18 cellular contexts compared by ENCODE assay signal in the genomic region with DNA sequence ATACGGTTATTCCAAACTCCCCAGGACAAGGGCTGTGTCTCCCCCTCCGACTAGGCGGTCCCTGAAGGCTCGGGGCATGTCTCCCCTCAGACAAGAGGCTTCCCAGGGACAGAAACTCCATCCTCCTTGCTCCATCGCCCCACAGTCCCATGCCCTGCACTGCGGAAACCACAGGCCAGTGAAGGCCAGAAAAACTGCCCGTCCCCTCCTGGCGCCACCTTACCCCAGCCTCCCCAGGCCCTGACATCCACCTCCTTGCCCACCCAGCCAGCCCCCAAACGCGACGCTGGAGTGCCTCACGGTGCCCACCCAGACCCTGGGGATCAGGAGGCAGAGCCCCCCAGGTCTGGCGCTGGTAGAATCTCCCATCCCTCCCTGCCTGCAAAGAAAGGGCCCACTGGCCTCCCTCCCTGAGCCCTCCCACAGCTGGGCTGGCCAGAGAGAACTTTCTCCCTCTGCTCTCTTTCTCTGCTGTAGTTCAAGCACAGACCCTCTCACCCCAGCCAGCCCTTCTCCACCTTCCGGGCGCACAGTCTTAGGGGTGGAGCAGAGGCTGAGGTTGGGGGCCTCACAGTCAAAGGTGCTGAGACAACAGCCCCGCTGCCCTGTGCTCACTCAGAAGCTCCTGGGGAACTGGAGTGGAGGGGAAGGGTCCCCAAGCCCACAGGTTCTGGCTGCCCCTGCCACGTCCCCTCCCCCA. TPM values are rescaled to one million over a fixed set of nuclear protein-coding genes. Genes with fewer than 3 reads are reported as not detected.
DNase-seq lines count a peak whose midpoint lies in the region; ATAC-seq, FAIRE-seq and TF ChIP-seq lines count a peak whose summit lies in the region.
"Had no signal": no experiment of that assay in that cellular context is flagged by ENCODE, and none has a peak within 500 bp of the region (broad histone marks: within the 10 kb centered on the region; RNA-seq: fewer than 3 reads in every experiment).

No MANE protein-coding gene starts in this region.

- TF ChIP-seq CTCF in HFFc6 (IDR thresholded peaks at IDR 0.05): no peak
- no peak for TF ChIP-seq CTCF in MCF 10A (IDR thresholded peaks at IDR 0.05; ENCODE audit: unreplicated experiment)
- TF ChIP-seq CTCF in lower lobe of right lung (IDR thresholded peaks at IDR 0.05): no peak
- TF ChIP-seq CTCF in spleen (IDR thresholded peaks at IDR 0.05 in 8 of 11, conservative IDR thresholded peaks at IDR 0.05 in 3 of 11): no peak

- ATAC-seq in lower lobe of right lung (peak in 1 of 2 donors; percentile 11), HG03354 (IDR thresholded peaks at IDR 0.05; ENCODE audit: poor library complexity, severe bottlenecking, unreplicated experiment) (no peak)

- no peaks in the 10 kb centered on the region for H3K4me1 Mint-ChIP-seq in HFFc6 (ENCODE audit: low read depth)
- H3K4me1 Mint-ChIP-seq in MCF 10A (ENCODE audit: insufficient read depth, unreplicated experiment): peaks cover 60% of the 10 kb centered on the region
- H3K4me1 Mint-ChIP-seq: activated CD4-positive, alpha-beta memory T cell treated with anti-CD3 and anti-CD28 coated beads, Interleukin-2, amount 10 ng/mL, durations not matched to agents 7 days and 5 days had no signal

- 0 out of 2 replicates have a peak overlapping the region, but pooled peaks have one; percentile 33 for H3K27ac Mint-ChIP-seq in HFFc6
- no peak overlapping the region for H3K27ac Mint-ChIP-seq in MCF 10A (ENCODE audit: low read depth, unreplicated experiment)
- H3K27ac Mint-ChIP-seq: activated CD4-positive, alpha-beta memory T cell treated with anti-CD3 and anti-CD28 coated beads, Interleukin-2, amount 10 ng/mL, durations not matched to agents 7 days and 5 days had no signal

- H3K4me1 ChIP-seq in lower lobe of right lung (peaks cover 28% of the 10 kb centered on the region), spleen (no peaks in the 10 kb centered on the region)
- H3K4me1 ChIP-seq: HAP-1 had no signal

- WGBS in spleen, 5 donors: 74 to 96% (median 84%) methylated on average over 5 to 17 of the region's 17 CpGs

- H3K27me3 Mint-ChIP-seq in HFFc6 (ENCODE audit: insufficient read depth) (peaks cover 4% of the 10 kb centered on the region), MCF 10A (ENCODE audit: insufficient read depth, unreplicated experiment) (no peaks in the 10 kb centered on the region)

- H3K9me3 ChIP-seq in lower lobe of right lung (no peaks in the 10 kb centered on the region), spleen (no peaks in the 10 kb centered on the region)
- H3K9me3 ChIP-seq: ascending aorta, HAP-1, sigmoid colon had no signal

- H3K4me3 Mint-ChIP-seq in HFFc6 (no peak overlapping the region), MCF 10A (ENCODE audit: unreplicated experiment) (peak overlapping the region; percentile 69)
- H3K4me3 Mint-ChIP-seq: activated CD4-positive, alpha-beta memory T cell treated with anti-CD3 and anti-CD28 coated beads, Interleukin-2, amount 10 ng/mL, durations not matched to agents 7 days and 5 days had no signal

- H3K27ac ChIP-seq in lower lobe of right lung: peak overlapping the region; percentile 88
- no peak overlapping the region for H3K27ac ChIP-seq in spleen
- H3K27ac ChIP-seq: ascending aorta, dorsolateral prefrontal cortex, HL-60 had no signal

- H3K9me3 Mint-ChIP-seq in HFFc6 (no peaks in the 10 kb centered on the region), MCF 10A (ENCODE audit: unreplicated experiment) (no peaks in the 10 kb centered on the region)
- H3K9me3 Mint-ChIP-seq: activated CD4-positive, alpha-beta memory T cell treated with anti-CD3 and anti-CD28 coated beads, Interleukin-2, amount 10 ng/mL, durations not matched to agents 7 days and 5 days had no signal

- POLR2A ChIA-PET in MCF 10A (lab: Yijun Ruan, JAX): interaction anchor here (0.7 to 14.1 kb wide), 28 partner anchors 7 to 842 kb away, joined by 3 to 366 read pairs (median 4); a partner anchor contains a TSS

- H3K36me3 ChIP-seq in lower lobe of right lung: no peaks in the 10 kb centered on the region
- H3K36me3 ChIP-seq in spleen: no peaks in the 10 kb centered on the region
- H3K36me3 ChIP-seq: ascending aorta, HAP-1, sigmoid colon had no signal

- DNase-seq in HFFc6 (no peak), MCF 10A (ENCODE audit: unreplicated experiment) (peak; percentile 47), lower lobe of right lung (no peak), spleen (peak; percentile 67), NCI-H2196 treated with DMSO at 0.1 percent for 48 hours (lab: John Stamatoyannopoulos, UW; ENCODE audit: unreplicated experiment) (no peak), SIG-M5 treated with dmso at 0.1 percent for 504 hours (lab: John Stamatoyannopoulos, UW; ENCODE audit: unreplicated experiment) (no peak), urothelium cell line (ENCODE audit: low spot score) (no peak)
- DNase-seq: activated CD4-positive, alpha-beta memory T cell treated with anti-CD3 and anti-CD28 coated beads, Interleukin-2, amount 10 ng/mL, durations not matched to agents 7 days and 5 days; activated effector memory CD4-positive, alpha-beta T cell treated with Interleukin-2 at 50 U/mL for 16 hours; dorsolateral prefrontal cortex; foreskin fibroblast; NCI-H2029; sigmoid colon had no signal

- H3K36me3 Mint-ChIP-seq in HFFc6 (ENCODE audit: low read depth) (no peaks in the 10 kb centered on the region), MCF 10A (ENCODE audit: insufficient read depth, unreplicated experiment) (peaks cover 6% of the 10 kb centered on the region)

- no peak for TF ChIP-seq POLR2A in spleen (IDR thresholded peaks at IDR 0.05)

- H3K27me3 ChIP-seq in lower lobe of right lung (ENCODE audit: low read depth) (no peaks in the 10 kb centered on the region), spleen (replicated peaks in 1 of 7) (no peaks in the 10 kb centered on the region)
- H3K27me3 ChIP-seq: ascending aorta, dorsolateral prefrontal cortex, sigmoid colon had no signal

- intact Hi-C loops in MCF 10A (cut with micrococcal nuclease): loop anchor here (5.0 kb wide), 1 partner anchor 803 kb away; no protein-coding TSS in a partner anchor
- intact Hi-C loops in lower lobe of right lung (cut with DNase I): no loop called here
- intact Hi-C loops in spleen (cut with DNase I; ENCODE audit: low total_unique reads): no loop called here

- BruUV-seq in MCF 10A (replicated peaks; lab: Mats Ljungman, UMichigan): no TSS peak

- FAIRE-seq in urothelium cell line (lab: Jason Lieb, UNC): no peak

- CTCF ChIA-PET in MCF 10A (lab: Yijun Ruan, JAX): interaction anchor here (0.6 to 18.9 kb wide), 5 partner anchors 10 to 816 kb away, joined by 3 to 566 read pairs (median 3); no protein-coding TSS in a partner anchor

- no peak overlapping the region for H3K4me3 ChIP-seq in lower lobe of right lung
- H3K4me3 ChIP-seq in spleen: no peak overlapping the region
- H3K4me3 ChIP-seq: ascending aorta, dorsolateral prefrontal cortex, HAP-1, sigmoid colon had no signal

RNA-seq across cellular contexts. Expression of a gene that starts 30.7 kb away (rescaled TPM):
- total RNA-seq in HFFc6 (2021; fragmentation: NEBNext Ultra II Directional; extraction: Animal tissue kit (Norgen Biotek cat#: 25700)): 1 to 10 TPM; 1.0 to 3.9 (median 2.9) TPM
- total RNA-seq in MCF 10A (2022) (1,990 and 4,105 TPM in 2 replicates), lower lobe of right lung (2.6 TPM), spleen (1 to 10 TPM in 1 of 7 donors, not detected in 6; 1.2 TPM)
- polyA plus RNA-seq in spleen: under 1 TPM in 2 of 3 donors, not detected in 1; 0.58 to 0.70 TPM
- total RNA-seq: activated CD4-positive, alpha-beta memory T cell treated with anti-CD3 and anti-CD28 coated beads, Interleukin-2, amount 10 ng/mL, durations not matched to agents 7 days and 5 days had no signal

RNA-seq across cellular contexts. Expression of a gene that starts 33.6 kb away (rescaled TPM):
- total RNA-seq in HFFc6 (2021; fragmentation: NEBNext Ultra II Directional; extraction: Animal tissue kit (Norgen Biotek cat#: 25700)): 100 to 1,000 TPM; 723 to 810 (median 781) TPM
- total RNA-seq in MCF 10A (2022) (1,945 and 2,169 TPM in 2 replicates), lower lobe of right lung (943 TPM), spleen (100 to 1,000 TPM; 313 to 897 (median 665) TPM)
- 100 to 1,000 TPM; 560 to 722 (median 560) TPM for polyA plus RNA-seq in spleen

RNA-seq across cellular contexts. Expression of a gene that starts 42.5 kb away (rescaled TPM):
- total RNA-seq in HFFc6 (2021; fragmentation: NEBNext Ultra II Directional; extraction: Animal tissue kit (Norgen Biotek cat#: 25700)): under 1 TPM in 4 of 6 experiments, not detected in 2; 0.11 to 0.47 (median 0.17) TPM
- total RNA-seq in MCF 10A (2022): 74.5 and 109 TPM in 2 replicates
- not detected for total RNA-seq in lower lobe of right lung
- total RNA-seq in spleen: not detected
- polyA plus RNA-seq in spleen: under 1 TPM in 2 of 3 donors, not detected in 1; 0.07 to 0.19 TPM
- total RNA-seq: activated CD4-positive, alpha-beta memory T cell treated with anti-CD3 and anti-CD28 coated beads, Interleukin-2, amount 10 ng/mL, durations not matched to agents 7 days and 5 days; myocyte had no signal

RNA-seq across cellular contexts. Expression of a gene that starts 57.1 kb away (rescaled TPM):
- total RNA-seq in HFFc6 (2021; fragmentation: NEBNext Ultra II Directional; extraction: Animal tissue kit (Norgen Biotek cat#: 25700)): not detected
- not detected in 2 replicates for total RNA-seq in MCF 10A (2022)
- not detected for total RNA-seq in lower lobe of right lung
- not detected for total RNA-seq in spleen
- not detected for polyA plus RNA-seq in spleen
- total RNA-seq: activated CD4-positive, alpha-beta memory T cell treated with anti-CD3 and anti-CD28 coated beads, Interleukin-2, amount 10 ng/mL, durations not matched to agents 7 days and 5 days; ascending aorta; myocyte; sigmoid colon had no signal
- polyA plus RNA-seq: sigmoid colon had no signal

Comparison
In these comparisons a context has a peak if more than half of its experiments do, and no peak if none do; other contexts are left out.
1. DNase-seq: peak in MCF 10A (single experiment) and spleen (single experiment); none in HFFc6 (single experiment), lower lobe of right lung (single experiment), NCI-H2196 treated with DMSO at 0.1 percent for 48 hours (single experiment), SIG-M5 treated with dmso at 0.1 percent for 504 hours (single experiment) and urothelium cell line (single experiment).
2. RNA of a gene that starts 30.7 kb away (total RNA-seq): 1,990 to 4,105 TPM in MCF 10A; 1.0 to 3.9 TPM in HFFc6, 2.6 TPM in lower lobe of right lung (single experiment) and 1.2 TPM in spleen; every median in the first group is over 100 times any median in the second.
3. RNA of a gene that starts 42.5 kb away (total RNA-seq): 74.5 to 109 TPM in MCF 10A; 0.11 to 0.47 TPM in HFFc6, not detected in lower lobe of right lung (single experiment) and not detected in spleen; every median in the first group is over 10 times any median in the second.